Comparison of ENCODE assay signal across 32 cellular contexts in genomic region chr7:111290982-111291381, GRCh38.
"Had no signal": no experiment of that assay in that cellular context is flagged by ENCODE, and none has a peak within 500 bp of the region (broad histone marks: within the 10 kb centered on the region; RNA-seq: fewer than 3 reads in every experiment).

No MANE protein-coding gene starts in this region.

- DNase-seq: activated B cell treated with CpG ODN at 0.5 μM for 24 hours; activated CD4-positive, alpha-beta memory T cell treated with anti-CD3 and anti-CD28 coated beads for 36 hours; activated CD4-positive, alpha-beta T cell treated with anti-CD3 and anti-CD28 coated beads for 4 hours; activated CD4-positive, alpha-beta T cell treated with anti-CD3 and anti-CD28 coated beads, Interleukin-2, amount 50 U/mL, for 1 hour; activated CD4-positive, CD25-positive, alpha-beta regulatory T cell treated with anti-CD3 and anti-CD28 coated beads, Interleukin-2, amount 50 U/mL, for 72 hours; activated CD8-positive, alpha-beta memory T cell treated with anti-CD3 and anti-CD28 coated beads, Interleukin-2, amount 50 U/mL, for 4 hours; activated effector memory CD4-positive, alpha-beta T cell treated with Interleukin-2 at 50 U/mL for 16 hours; activated naive CD4-positive, alpha-beta T cell treated with anti-CD3 and anti-CD28 coated beads, Interleukin-2, amount 10 ng/mL, durations not matched to agents 7 days and 5 days; activated naive CD8-positive, alpha-beta T cell treated with anti-CD3 and anti-CD28 coated beads for 36 hours; activated T-cell treated with anti-CD3 and anti-CD28 coated beads for 4 hours; activated T-cell treated with anti-CD3 and anti-CD28 coated beads, Interleukin-2, amount 50 U/mL, for 4 hours; amygdala; NCI-H1092 treated with DMSO at 0.1 percent for 48 hours; NCI-H1417; NCI-H146; NCI-H187; NCI-H2029 treated with DMSO at 0.1 percent for 48 hours; NCI-H2107; NCI-H226; NCI-H446 treated with DMSO at 0.1 percent for 48 hours; NCI-H524; NK-92 treated with Interleukin-12 subunit alpha and Interleukin-12 subunit beta, amount 100 ng/mL, for 24 hours; PC-9; SHP77; SW 1271; T-helper 1 cell; T-helper 2 cell; T-helper 9 cell had no signal

- H3K27me3 ChIP-seq: ascending aorta, cardiac muscle cell, SJCRH30 had no signal

- ATAC-seq: activated T-cell treated with anti-CD3 and anti-CD28 coated beads, Interleukin-2, amount 50 U/mL, for 4 hours had no signal

- H3K4me3 Mint-ChIP-seq: activated B cell treated with CpG ODN at 0.5 μM for 24 hours; activated CD4-positive, alpha-beta memory T cell treated with anti-CD3 and anti-CD28 coated beads for 36 hours; activated naive CD4-positive, alpha-beta T cell treated with anti-CD3 and anti-CD28 coated beads, Interleukin-2, amount 10 ng/mL, durations not matched to agents 7 days and 5 days; activated naive CD8-positive, alpha-beta T cell treated with anti-CD3 and anti-CD28 coated beads for 36 hours; activated T-cell treated with anti-CD3 and anti-CD28 coated beads, Interleukin-2, amount 50 U/mL, for 4 hours; central memory CD8-positive, alpha-beta T cell had no signal

- H3K27ac Mint-ChIP-seq: activated B cell treated with CpG ODN at 0.5 μM for 24 hours; activated CD4-positive, alpha-beta memory T cell treated with anti-CD3 and anti-CD28 coated beads for 36 hours; activated naive CD4-positive, alpha-beta T cell treated with anti-CD3 and anti-CD28 coated beads, Interleukin-2, amount 10 ng/mL, durations not matched to agents 7 days and 5 days; activated naive CD8-positive, alpha-beta T cell treated with anti-CD3 and anti-CD28 coated beads for 36 hours had no signal

- H3K9me3 ChIP-seq: ascending aorta, SJCRH30 had no signal

- H3K4me1 Mint-ChIP-seq: activated B cell treated with CpG ODN at 0.5 μM for 24 hours; activated naive CD4-positive, alpha-beta T cell treated with anti-CD3 and anti-CD28 coated beads, Interleukin-2, amount 10 ng/mL, durations not matched to agents 7 days and 5 days; activated naive CD8-positive, alpha-beta T cell treated with anti-CD3 and anti-CD28 coated beads for 36 hours; central memory CD8-positive, alpha-beta T cell had no signal

- H3K36me3 Mint-ChIP-seq: activated naive CD4-positive, alpha-beta T cell treated with anti-CD3 and anti-CD28 coated beads, Interleukin-2, amount 10 ng/mL, durations not matched to agents 7 days and 5 days had no signal

- H3K27me3 Mint-ChIP-seq: activated B cell treated with CpG ODN at 0.5 μM for 24 hours; activated CD4-positive, alpha-beta memory T cell treated with anti-CD3 and anti-CD28 coated beads for 36 hours; activated naive CD4-positive, alpha-beta T cell treated with anti-CD3 and anti-CD28 coated beads, Interleukin-2, amount 10 ng/mL, durations not matched to agents 7 days and 5 days; activated naive CD8-positive, alpha-beta T cell treated with anti-CD3 and anti-CD28 coated beads for 36 hours; central memory CD8-positive, alpha-beta T cell had no signal

- H3K4me3 ChIP-seq: ascending aorta, cardiac muscle cell, PC-9, SJCRH30 had no signal

- H3K9me3 Mint-ChIP-seq: activated naive CD4-positive, alpha-beta T cell treated with anti-CD3 and anti-CD28 coated beads, Interleukin-2, amount 10 ng/mL, durations not matched to agents 7 days and 5 days; central memory CD8-positive, alpha-beta T cell had no signal

- H3K36me3 ChIP-seq: ascending aorta, cardiac muscle cell, SJCRH30 had no signal
